ENCODE assay signal across 33 cellular contexts in genomic region chr1:93500275-93500674, GRCh38.
"Had no signal": no experiment of that assay in that cellular context is flagged by ENCODE, and none has a peak within 500 bp of the region (broad histone marks: within the 10 kb centered on the region; RNA-seq: fewer than 3 reads in every experiment).

No MANE protein-coding gene starts in this region.

- ATAC-seq: activated naive CD4-positive, alpha-beta T cell treated with anti-CD3 and anti-CD28 coated beads, Interleukin-2, amount 50 U/mL, for 72 hours; activated T-cell treated with anti-CD3 and anti-CD28 coated beads, Interleukin-2, amount 50 U/mL, for 72 hours; foreskin keratinocyte; gastrocnemius medialis; heart left ventricle; T-helper 17 cell had no signal

- H3K27me3 Mint-ChIP-seq: activated CD4-positive, alpha-beta T cell treated with anti-CD3 and anti-CD28 coated beads, Interleukin-2, amount 10 ng/mL, durations not matched to agents 7 days and 5 days; activated naive CD4-positive, alpha-beta T cell treated with anti-CD3 and anti-CD28 coated beads, Interleukin-2, amount 10 ng/mL, durations not matched to agents 7 days and 5 days; activated T-cell treated with anti-CD3 and anti-CD28 coated beads, Interleukin-2, amount 50 U/mL, for 24 hours; brain; T-helper 17 cell had no signal

- H3K4me3 ChIP-seq: ascending aorta, breast epithelium, cardiac muscle cell, colonic mucosa, esophagus muscularis mucosa, gastrocnemius medialis, heart left ventricle had no signal

- H3K4me1 Mint-ChIP-seq: activated CD4-positive, alpha-beta memory T cell treated with anti-CD3 and anti-CD28 coated beads, Interleukin-2, amount 10 ng/mL, durations not matched to agents 7 days and 5 days; activated naive CD4-positive, alpha-beta T cell treated with anti-CD3 and anti-CD28 coated beads, Interleukin-2, amount 10 ng/mL, durations not matched to agents 7 days and 5 days; activated naive CD8-positive, alpha-beta T cell treated with anti-CD3 and anti-CD28 coated beads, Interleukin-2, amount 10 ng/mL, durations not matched to agents 7 days and 5 days had no signal

- H3K27ac Mint-ChIP-seq: activated CD4-positive, alpha-beta memory T cell treated with anti-CD3 and anti-CD28 coated beads, Interleukin-2, amount 10 ng/mL, durations not matched to agents 7 days and 5 days; activated CD4-positive, alpha-beta T cell treated with anti-CD3 and anti-CD28 coated beads, Interleukin-2, amount 10 ng/mL, durations not matched to agents 7 days and 5 days; activated naive CD4-positive, alpha-beta T cell treated with anti-CD3 and anti-CD28 coated beads, Interleukin-2, amount 10 ng/mL, durations not matched to agents 7 days and 5 days; activated naive CD4-positive, alpha-beta T cell treated with anti-CD3 and anti-CD28 coated beads, Interleukin-2, amount 50 U/mL, for 72 hours; activated naive CD8-positive, alpha-beta T cell treated with anti-CD3 and anti-CD28 coated beads, Interleukin-2, amount 10 ng/mL, durations not matched to agents 7 days and 5 days; activated T-cell treated with anti-CD3 and anti-CD28 coated beads, Interleukin-2, amount 50 U/mL, for 24 hours; activated T-cell treated with anti-CD3 and anti-CD28 coated beads, Interleukin-2, amount 50 U/mL, for 72 hours; endodermal cell; T-helper 17 cell; T-helper 2 cell treated with Interferon-gamma antibody and Interleukin-4, amounts not matched to agents 5 μg/mL and 100 μg/mL, for 36 hours had no signal

- H3K36me3 ChIP-seq: breast epithelium, cardiac muscle cell, colonic mucosa, gastrocnemius medialis had no signal

- H3K9me3 Mint-ChIP-seq: activated CD4-positive, alpha-beta memory T cell treated with anti-CD3 and anti-CD28 coated beads, Interleukin-2, amount 10 ng/mL, durations not matched to agents 7 days and 5 days; activated CD4-positive, alpha-beta T cell treated with anti-CD3 and anti-CD28 coated beads, Interleukin-2, amount 10 ng/mL, durations not matched to agents 7 days and 5 days; activated naive CD4-positive, alpha-beta T cell treated with anti-CD3 and anti-CD28 coated beads, Interleukin-2, amount 10 ng/mL, durations not matched to agents 7 days and 5 days; activated naive CD4-positive, alpha-beta T cell treated with anti-CD3 and anti-CD28 coated beads, Interleukin-2, amount 50 U/mL, for 72 hours; activated naive CD8-positive, alpha-beta T cell treated with anti-CD3 and anti-CD28 coated beads, Interleukin-2, amount 10 ng/mL, durations not matched to agents 7 days and 5 days; activated T-cell treated with anti-CD3 and anti-CD28 coated beads, Interleukin-2, amount 50 U/mL, for 24 hours; activated T-cell treated with anti-CD3 and anti-CD28 coated beads, Interleukin-2, amount 50 U/mL, for 72 hours; T-helper 2 cell treated with Interferon-gamma antibody and Interleukin-4, amounts not matched to agents 5 μg/mL and 100 μg/mL, for 36 hours had no signal

- DNase-seq: activated CD4-positive, alpha-beta memory T cell treated with anti-CD3 and anti-CD28 coated beads, Interleukin-2, amount 10 ng/mL, durations not matched to agents 7 days and 5 days; activated CD4-positive, alpha-beta T cell treated with anti-CD3 and anti-CD28 coated beads for 1 hour; activated CD4-positive, alpha-beta T cell treated with anti-CD3 and anti-CD28 coated beads for 4 hours; activated CD4-positive, alpha-beta T cell treated with anti-CD3 and anti-CD28 coated beads, Interleukin-2, amount 10 ng/mL, durations not matched to agents 7 days and 5 days; activated CD4-positive, alpha-beta T cell treated with anti-CD3 and anti-CD28 coated beads, Interleukin-2, amount 50 U/mL, for 4 hours; activated CD8-positive, alpha-beta memory T cell treated with anti-CD3 and anti-CD28 coated beads, Interleukin-2, amount 50 U/mL, for 48 hours; activated gamma-delta T cell; activated naive CD4-positive, alpha-beta T cell; activated naive CD4-positive, alpha-beta T cell treated with anti-CD3 and anti-CD28 coated beads, Interleukin-2, amount 10 ng/mL, durations not matched to agents 7 days and 5 days; activated naive CD8-positive, alpha-beta T cell treated with anti-CD3 and anti-CD28 coated beads, Interleukin-2, amount 10 ng/mL, durations not matched to agents 7 days and 5 days; activated T-cell treated with anti-CD3 and anti-CD28 coated beads for 4 hours; activated T-cell treated with anti-CD3 and anti-CD28 coated beads, Interleukin-2, amount 50 U/mL, for 24 hours; activated T-cell treated with anti-CD3 and anti-CD28 coated beads, Interleukin-2, amount 50 U/mL, for 72 hours; central memory CD4-positive, alpha-beta T cell; cerebellar nuclear complex; colonic mucosa; effector memory CD4-positive, alpha-beta T cell; endodermal cell; erythroblast; foreskin keratinocyte; gastrocnemius medialis; glutamatergic neuron; heart left ventricle; T-helper 1 cell; T-helper 17 cell; T1000 had no signal

- H3K9me3 ChIP-seq: ascending aorta, breast epithelium, colonic mucosa, esophagus muscularis mucosa, gastrocnemius medialis, heart left ventricle had no signal

- H3K27ac ChIP-seq: ascending aorta, breast epithelium, cardiac muscle cell, colonic mucosa, esophagus muscularis mucosa, foreskin keratinocyte, gastrocnemius medialis, heart left ventricle had no signal

- H3K27me3 ChIP-seq: ascending aorta, breast epithelium, cardiac muscle cell, colonic mucosa, esophagus muscularis mucosa, foreskin keratinocyte, gastrocnemius medialis, heart left ventricle had no signal

- H3K4me1 ChIP-seq: ascending aorta, breast epithelium, colonic mucosa, esophagus muscularis mucosa, foreskin keratinocyte had no signal

- H3K36me3 Mint-ChIP-seq: activated naive CD4-positive, alpha-beta T cell treated with anti-CD3 and anti-CD28 coated beads, Interleukin-2, amount 10 ng/mL, durations not matched to agents 7 days and 5 days; activated naive CD4-positive, alpha-beta T cell treated with anti-CD3 and anti-CD28 coated beads, Interleukin-2, amount 50 U/mL, for 72 hours; activated naive CD8-positive, alpha-beta T cell treated with anti-CD3 and anti-CD28 coated beads, Interleukin-2, amount 10 ng/mL, durations not matched to agents 7 days and 5 days had no signal

- H3K4me3 Mint-ChIP-seq: activated CD4-positive, alpha-beta memory T cell treated with anti-CD3 and anti-CD28 coated beads, Interleukin-2, amount 10 ng/mL, durations not matched to agents 7 days and 5 days; activated CD4-positive, alpha-beta T cell treated with anti-CD3 and anti-CD28 coated beads, Interleukin-2, amount 10 ng/mL, durations not matched to agents 7 days and 5 days; activated naive CD4-positive, alpha-beta T cell treated with anti-CD3 and anti-CD28 coated beads, Interleukin-2, amount 10 ng/mL, durations not matched to agents 7 days and 5 days; activated naive CD8-positive, alpha-beta T cell treated with anti-CD3 and anti-CD28 coated beads, Interleukin-2, amount 10 ng/mL, durations not matched to agents 7 days and 5 days; activated T-cell treated with anti-CD3 and anti-CD28 coated beads, Interleukin-2, amount 50 U/mL, for 24 hours; activated T-cell treated with anti-CD3 and anti-CD28 coated beads, Interleukin-2, amount 50 U/mL, for 72 hours; brain; endodermal cell; T-helper 17 cell; T-helper 2 cell treated with Interferon-gamma antibody and Interleukin-4, amounts not matched to agents 5 μg/mL and 100 μg/mL, for 36 hours had no signal
